ENCODE assay signal across 12 cellular contexts in the genomic region with DNA sequence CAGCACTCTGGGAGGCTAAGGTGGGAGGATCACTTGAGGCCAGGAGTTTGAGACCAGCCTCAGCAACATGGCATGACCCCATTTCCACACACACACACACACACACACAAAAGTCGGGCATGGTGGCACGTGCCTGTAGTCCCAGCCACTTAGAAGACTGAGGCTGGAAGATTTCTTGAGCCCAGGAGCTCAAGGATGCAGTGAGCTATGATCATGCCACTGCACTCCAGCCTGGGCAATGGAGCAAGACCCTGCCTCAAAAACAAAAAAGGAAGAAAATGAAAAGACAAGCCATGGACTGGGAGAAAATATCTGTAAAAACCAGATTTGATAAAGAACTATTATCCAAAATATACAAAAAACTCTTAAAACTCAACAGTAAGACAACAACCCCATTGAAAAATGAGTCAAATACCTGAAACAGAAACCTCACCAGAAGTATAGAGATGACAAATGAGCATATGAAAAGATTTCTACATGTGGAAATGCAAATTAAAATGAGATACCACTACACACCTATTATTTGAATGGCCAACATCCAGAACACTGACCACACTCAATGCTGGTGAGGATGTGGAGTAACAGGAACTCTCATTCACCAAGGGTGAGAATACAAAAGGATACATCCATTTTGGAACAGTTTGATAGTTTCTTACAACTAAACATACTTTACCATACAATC. TPM values are rescaled to one million over a fixed set of nuclear protein-coding genes. Genes with fewer than 3 reads are reported as not detected.
DNase-seq lines count a peak whose midpoint lies in the region; ATAC-seq, FAIRE-seq and TF ChIP-seq lines count a peak whose summit lies in the region.
"Had no signal": no experiment of that assay in that cellular context is flagged by ENCODE, and none has a peak within 500 bp of the region (broad histone marks: within the 10 kb centered on the region; RNA-seq: fewer than 3 reads in every experiment).

No MANE protein-coding gene starts in this region.

- no peaks in the 10 kb centered on the region for H4K20me1 ChIP-seq in keratinocyte (ENCODE audit: control insufficient read depth, extremely low read depth, insufficient read depth, low read length)

- no peaks in the 10 kb centered on the region for H3K79me2 ChIP-seq in keratinocyte (ENCODE audit: control insufficient read depth, insufficient read depth, low read length)

- CTCF ChIA-PET in activated CD4-positive, alpha-beta T cell treated with anti-CD3 and anti-CD28 coated beads, Interleukin-2, amount 10 ng/mL, durations not matched to agents 7 days and 5 days (lab: Charles Lee) = interaction anchor here (0.6 to 1.3 kb wide), 3 partner anchors 20 to 266 kb away, joined by 3 read pairs; no protein-coding TSS in a partner anchor
- CTCF ChIA-PET in T-cell (lab: Charles Lee) = no interaction called here

- H3K9me3 Mint-ChIP-seq in activated CD4-positive, alpha-beta T cell treated with anti-CD3 and anti-CD28 coated beads, Interleukin-2, amount 10 ng/mL, durations not matched to agents 24 days and 14 days = no peaks in the 10 kb centered on the region
- H3K9me3 Mint-ChIP-seq in activated CD4-positive, alpha-beta T cell treated with anti-CD3 and anti-CD28 coated beads, Interleukin-2, amount 10 ng/mL, durations not matched to agents 7 days and 5 days = no peaks in the 10 kb centered on the region
- H3K9me3 Mint-ChIP-seq in T-cell = no peaks in the 10 kb centered on the region

- H3K9me1 ChIP-seq in keratinocyte (ENCODE audit: control insufficient read depth, extremely low read depth, insufficient read depth, low read length) = no peaks in the 10 kb centered on the region

- POLR2A ChIA-PET in activated CD4-positive, alpha-beta T cell treated with anti-CD3 and anti-CD28 coated beads, Interleukin-2, amount 10 ng/mL, durations not matched to agents 7 days and 5 days (lab: Charles Lee) = no interaction called here
- POLR2A ChIA-PET in T-cell (lab: Charles Lee) = interaction anchor here (0.6 to 1.3 kb wide), 4 partner anchors 11 to 178 kb away, joined by 3 to 5 read pairs (median 4); no protein-coding TSS in a partner anchor

- no peak overlapping the region for H3K4me2 ChIP-seq in keratinocyte (ENCODE audit: control insufficient read depth, extremely low read depth, insufficient read depth, low read depth, low read length)

- H3K27ac Mint-ChIP-seq in activated CD4-positive, alpha-beta T cell treated with anti-CD3 and anti-CD28 coated beads, Interleukin-2, amount 10 ng/mL, durations not matched to agents 24 days and 14 days = peak overlapping the region; percentile 6
- no peak overlapping the region for H3K27ac Mint-ChIP-seq in activated CD4-positive, alpha-beta T cell treated with anti-CD3 and anti-CD28 coated beads, Interleukin-2, amount 10 ng/mL, durations not matched to agents 7 days and 5 days
- H3K27ac Mint-ChIP-seq in T-cell = peak overlapping the region in 1 of 2 donors; percentile 22

- peaks cover 54% of the 10 kb centered on the region for H3K36me3 Mint-ChIP-seq in activated CD4-positive, alpha-beta T cell treated with anti-CD3 and anti-CD28 coated beads, Interleukin-2, amount 10 ng/mL, durations not matched to agents 24 days and 14 days (ENCODE audit: low read depth)
- peaks cover 44% of the 10 kb centered on the region for H3K36me3 Mint-ChIP-seq in activated CD4-positive, alpha-beta T cell treated with anti-CD3 and anti-CD28 coated beads, Interleukin-2, amount 10 ng/mL, durations not matched to agents 7 days and 5 days (ENCODE audit: low read depth)
- H3K36me3 Mint-ChIP-seq in T-cell = peaks cover 39% of the 10 kb centered on the region

- peak; percentile 78 for ATAC-seq in GM21526 (IDR thresholded peaks at IDR 0.05; ENCODE audit: low FRiP score, unreplicated experiment)
- peak; percentile 63 for ATAC-seq in HG03196 (IDR thresholded peaks at IDR 0.05; ENCODE audit: unreplicated experiment)
- ATAC-seq in T-cell (replicated peaks in 1 of 4) = no peak
- ATAC-seq: Panc1 had no signal

- DNase-seq in activated CD4-positive, alpha-beta T cell treated with anti-CD3 and anti-CD28 coated beads, Interleukin-2, amount 10 ng/mL, durations not matched to agents 24 days and 14 days = no peak
- no peak for DNase-seq in activated CD4-positive, alpha-beta T cell treated with anti-CD3 and anti-CD28 coated beads, Interleukin-2, amount 10 ng/mL, durations not matched to agents 7 days and 5 days
- DNase-seq in keratinocyte (ENCODE audit: low read depth, low spot score) = no peak
- DNase-seq in left ventricle myocardium inferior = no peak
- DNase-seq in retina = no peak
- no peak for DNase-seq in T-cell
- DNase-seq: activated gamma-delta T cell, foreskin melanocyte, NCI-H1417 had no signal

- H3K4me1 Mint-ChIP-seq in activated CD4-positive, alpha-beta T cell treated with anti-CD3 and anti-CD28 coated beads, Interleukin-2, amount 10 ng/mL, durations not matched to agents 24 days and 14 days = peaks cover 8% of the 10 kb centered on the region
- peaks cover 10% of the 10 kb centered on the region for H3K4me1 Mint-ChIP-seq in activated CD4-positive, alpha-beta T cell treated with anti-CD3 and anti-CD28 coated beads, Interleukin-2, amount 10 ng/mL, durations not matched to agents 7 days and 5 days
- H3K4me1 Mint-ChIP-seq in T-cell = peaks cover 2 to 5% (median 2%) of the 10 kb centered on the region in 3 donors

- H3K27me3 Mint-ChIP-seq in activated CD4-positive, alpha-beta T cell treated with anti-CD3 and anti-CD28 coated beads, Interleukin-2, amount 10 ng/mL, durations not matched to agents 24 days and 14 days = no peaks in the 10 kb centered on the region
- no peaks in the 10 kb centered on the region for H3K27me3 Mint-ChIP-seq in activated CD4-positive, alpha-beta T cell treated with anti-CD3 and anti-CD28 coated beads, Interleukin-2, amount 10 ng/mL, durations not matched to agents 7 days and 5 days
- H3K27me3 Mint-ChIP-seq in T-cell = no peaks in the 10 kb centered on the region

- H3K9me3 ChIP-seq in keratinocyte (ENCODE audit: control insufficient read depth, low read depth, low read length) (no peaks in the 10 kb centered on the region), left ventricle myocardium inferior (replicated peaks) (no peaks in the 10 kb centered on the region)

- dilution Hi-C loops in keratinocyte (cut with MboI; ENCODE audit: extremely low pct_ligation_motif_present, low sequenced_read_pairs) = no loop called here

- no peaks in the 10 kb centered on the region for H3K27me3 ChIP-seq in keratinocyte (ENCODE audit: control insufficient read depth, extremely low read depth, insufficient read depth, low read length)
- H3K27me3 ChIP-seq in left ventricle myocardium inferior (ENCODE audit: low read depth) = no peaks in the 10 kb centered on the region

- no peak overlapping the region for H3K4me3 ChIP-seq in keratinocyte (ENCODE audit: control insufficient read depth in 2 of 3, extremely low read depth in 1 of 3, insufficient read depth in 2 of 3, low read depth in 1 of 3, low read length in 3 of 3)
- no peak overlapping the region for H3K4me3 ChIP-seq in left ventricle myocardium inferior

- no peak overlapping the region for H3K4me3 Mint-ChIP-seq in activated CD4-positive, alpha-beta T cell treated with anti-CD3 and anti-CD28 coated beads, Interleukin-2, amount 10 ng/mL, durations not matched to agents 24 days and 14 days
- H3K4me3 Mint-ChIP-seq in activated CD4-positive, alpha-beta T cell treated with anti-CD3 and anti-CD28 coated beads, Interleukin-2, amount 10 ng/mL, durations not matched to agents 7 days and 5 days = no peak overlapping the region
- H3K4me3 Mint-ChIP-seq in T-cell = no peak overlapping the region

- H3K27ac ChIP-seq in keratinocyte (ENCODE audit: control insufficient read depth, insufficient read depth, low read length) (no peak overlapping the region), left ventricle myocardium inferior (replicated peaks) (no peak overlapping the region)

- H2AFZ ChIP-seq in keratinocyte (ENCODE audit: control insufficient read depth, low read length) = no peak overlapping the region

- H3K36me3 ChIP-seq in keratinocyte (ENCODE audit: control insufficient read depth in 2 of 2, extremely low read depth in 1 of 2, insufficient read depth in 2 of 2, low read length in 2 of 2) = peaks cover 6 to 23% of the 10 kb centered on the region in 2 experiments
- H3K36me3 ChIP-seq in left ventricle myocardium inferior = peaks cover 90% of the 10 kb centered on the region

- H3K4me1 ChIP-seq in keratinocyte (ENCODE audit: control insufficient read depth, extremely low read depth, insufficient read depth, low read length) (peaks cover 2% of the 10 kb centered on the region), left ventricle myocardium inferior (peaks cover under 1% of the 10 kb centered on the region)

- FAIRE-seq in keratinocyte (lab: Jason Lieb, UNC) = peak; percentile 41

- TF ChIP-seq CTCF in keratinocyte (optimal IDR thresholded peaks at IDR 0.05 in 1 of 3, IDR thresholded peaks at IDR 0.05 in 1 of 3, conservative IDR thresholded peaks at IDR 0.05 in 1 of 3; ENCODE audit: extremely low read depth in 1 of 3, insufficient read depth in 2 of 3, low read length in 3 of 3) = no peak
- TF ChIP-seq CTCF in left ventricle myocardium inferior (IDR thresholded peaks at IDR 0.05; ENCODE audit: borderline replicate concordance) = no peak

- H3K9ac ChIP-seq in keratinocyte (ENCODE audit: control insufficient read depth, extremely low read depth, insufficient read depth, low read length) = no peak overlapping the region

- intact Hi-C loops in activated CD4-positive, alpha-beta T cell treated with anti-CD3 and anti-CD28 coated beads, Interleukin-2, amount 10 ng/mL, durations not matched to agents 24 days and 14 days (cut with micrococcal nuclease) = no loop called here
- intact Hi-C loops in left ventricle myocardium inferior (cut with micrococcal nuclease) = no loop called here

RNA-seq across cellular contexts. Expression of gene DNAJA1, which starts 24.7 kb away (rescaled TPM):
- 319 and 328 TPM in 2 replicates for total RNA-seq in activated CD4-positive, alpha-beta T cell treated with anti-CD3 and anti-CD28 coated beads, Interleukin-2, amount 10 ng/mL, durations not matched to agents 24 days and 14 days
- total RNA-seq in activated CD4-positive, alpha-beta T cell treated with anti-CD3 and anti-CD28 coated beads, Interleukin-2, amount 10 ng/mL, durations not matched to agents 7 days and 5 days = 100 to 1,000 TPM; 159 to 180 TPM
- 106 to 169 TPM (median 118 TPM) in 3 replicates for polyA plus RNA-seq in keratinocyte
- 448 TPM for polyA plus RNA-seq in keratinocyte (2011; ENCODE audit: low read depth)
- 76.2 and 139 TPM in 2 replicates for polyA plus RNA-seq in keratinocyte (2011; cell fraction: cytosol; rRNA removed)
- polyA plus RNA-seq in keratinocyte (2011; cell fraction: nucleus; rRNA removed) = 69.9 and 114 TPM in 2 replicates
- polyA plus RNA-seq in keratinocyte (2012; ENCODE audit: low replicate concordance) = 130 and 160 TPM in 2 replicates
- 32.8 to 79.8 TPM (median 42.7 TPM) in 3 replicates for polyA minus RNA-seq in keratinocyte
- 67.1 TPM for polyA minus RNA-seq in keratinocyte (2011; cell fraction: cytosol; rRNA and poly(A)+ RNA removed)
- polyA minus RNA-seq in keratinocyte (2011; cell fraction: nucleus; rRNA and poly(A)+ RNA removed) = 35.7 and 52.9 TPM in 2 replicates
- total RNA-seq in left ventricle myocardium inferior (88.0 TPM), T-cell (100 to 1,000 TPM in 2 of 5 donors, 10 to 100 TPM in 3; 66.5 to 170 (median 69.9) TPM)

RNA-seq across cellular contexts. Expression of gene SMU1, which starts 26.7 kb away (rescaled TPM):
- 28.6 and 30.2 TPM in 2 replicates for total RNA-seq in activated CD4-positive, alpha-beta T cell treated with anti-CD3 and anti-CD28 coated beads, Interleukin-2, amount 10 ng/mL, durations not matched to agents 24 days and 14 days
- 10 to 100 TPM; 24.0 to 24.5 TPM for total RNA-seq in activated CD4-positive, alpha-beta T cell treated with anti-CD3 and anti-CD28 coated beads, Interleukin-2, amount 10 ng/mL, durations not matched to agents 7 days and 5 days
- 15.3 to 20.3 TPM (median 16.1 TPM) in 3 replicates for polyA plus RNA-seq in keratinocyte
- polyA plus RNA-seq in keratinocyte (2011; ENCODE audit: low read depth) = 7.8 TPM
- 9.3 and 15.7 TPM in 2 replicates for polyA plus RNA-seq in keratinocyte (2011; cell fraction: cytosol; rRNA removed)
- polyA plus RNA-seq in keratinocyte (2011; cell fraction: nucleus; rRNA removed) = 13.8 and 15.0 TPM in 2 replicates
- 16.0 and 16.5 TPM in 2 replicates for polyA plus RNA-seq in keratinocyte (2012; ENCODE audit: low replicate concordance)
- 5.8 to 24.4 TPM (median 16.5 TPM) in 3 replicates for polyA minus RNA-seq in keratinocyte
- polyA minus RNA-seq in keratinocyte (2011; cell fraction: cytosol; rRNA and poly(A)+ RNA removed) = 14.0 TPM
- polyA minus RNA-seq in keratinocyte (2011; cell fraction: nucleus; rRNA and poly(A)+ RNA removed) = 9.9 and 17.8 TPM in 2 replicates
- 14.9 TPM for total RNA-seq in left ventricle myocardium inferior
- total RNA-seq in T-cell = 10 to 100 TPM; 22.6 to 25.5 (median 24.4) TPM

RNA-seq across cellular contexts. Expression of gene APTX, which starts 48.4 kb away (rescaled TPM):
- 52.7 and 53.3 TPM in 2 replicates for total RNA-seq in activated CD4-positive, alpha-beta T cell treated with anti-CD3 and anti-CD28 coated beads, Interleukin-2, amount 10 ng/mL, durations not matched to agents 24 days and 14 days
- total RNA-seq in activated CD4-positive, alpha-beta T cell treated with anti-CD3 and anti-CD28 coated beads, Interleukin-2, amount 10 ng/mL, durations not matched to agents 7 days and 5 days = 10 to 100 TPM; 29.9 to 31.2 TPM
- polyA plus RNA-seq in keratinocyte = 53.2 to 86.8 TPM (median 64.7 TPM) in 3 replicates
- polyA plus RNA-seq in keratinocyte (2011; ENCODE audit: low read depth) = 96.6 TPM
- 48.2 and 56.8 TPM in 2 replicates for polyA plus RNA-seq in keratinocyte (2011; cell fraction: cytosol; rRNA removed)
- polyA plus RNA-seq in keratinocyte (2011; cell fraction: nucleus; rRNA removed) = 65.6 and 78.5 TPM in 2 replicates
- polyA plus RNA-seq in keratinocyte (2012; ENCODE audit: low replicate concordance) = 61.1 and 61.2 TPM in 2 replicates
- 18.4 to 55.9 TPM (median 29.6 TPM) in 3 replicates for polyA minus RNA-seq in keratinocyte
- 24.2 TPM for polyA minus RNA-seq in keratinocyte (2011; cell fraction: cytosol; rRNA and poly(A)+ RNA removed)
- 24.7 and 46.3 TPM in 2 replicates for polyA minus RNA-seq in keratinocyte (2011; cell fraction: nucleus; rRNA and poly(A)+ RNA removed)
- total RNA-seq in left ventricle myocardium inferior = 13.6 TPM
- 10 to 100 TPM; 22.4 to 29.7 (median 24.1) TPM for total RNA-seq in T-cell

Comparison
In these comparisons a context has a peak if more than half of its experiments do, and no peak if none do; other contexts are left out.
1. ATAC-seq: peak in GM21526 (single experiment) and HG03196 (single experiment); none in T-cell (0 of 4).